In the genomic region with DNA sequence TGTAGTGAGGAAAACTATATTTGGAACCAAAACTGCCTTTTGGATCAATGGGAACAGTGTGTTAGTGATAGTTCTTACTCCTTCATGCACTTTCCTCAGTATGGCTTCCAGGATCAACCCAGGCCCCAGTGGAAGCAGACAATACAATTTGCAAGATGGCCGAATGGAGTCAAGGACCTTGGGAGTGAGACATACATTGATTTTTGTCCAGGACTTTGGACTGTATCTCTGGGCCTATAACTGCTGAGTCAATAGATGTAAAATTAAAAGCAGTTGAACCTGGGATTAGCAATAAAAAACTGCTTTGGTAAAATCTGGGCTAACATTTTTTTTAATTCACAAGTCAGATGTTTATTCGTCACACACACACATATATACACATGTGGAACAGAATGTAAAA, we compare ENCODE assay signal across 10 cellular contexts. TPM values are rescaled to one million over a fixed set of nuclear protein-coding genes. Genes with fewer than 3 reads are reported as not detected.
DNase-seq lines count a peak whose midpoint lies in the region; ATAC-seq and TF ChIP-seq lines count a peak whose summit lies in the region.
"Had no signal": no experiment of that assay in that cellular context is flagged by ENCODE, and none has a peak within 500 bp of the region (broad histone marks: within the 10 kb centered on the region; RNA-seq: fewer than 3 reads in every experiment).

No MANE protein-coding gene starts in this region.

- H2AFZ ChIP-seq in neuron (ENCODE audit: low read depth, low read length) = no peak overlapping the region
- H2AFZ ChIP-seq in trophoblast cell (ENCODE audit: insufficient read depth, low read length, poor library complexity) = no peak overlapping the region

- no peak overlapping the region for H3K27ac ChIP-seq in CD4-positive, alpha-beta memory T cell (ENCODE audit: low read depth, low read length)
- H3K27ac ChIP-seq in effector memory CD4-positive, alpha-beta T cell (ENCODE audit: insufficient read depth, low read length, poor library complexity, severe bottlenecking) = no peak overlapping the region
- H3K27ac ChIP-seq in trophoblast cell (ENCODE audit: low read depth, low read length) = no peak overlapping the region

- no CpG with 5 or more reads among the region's 2 CpGs for WGBS in trophoblast cell (ENCODE audit: extremely low coverage, insufficient coverage, insufficient read length)

- no peak overlapping the region for H4K12ac ChIP-seq in trophoblast cell (ENCODE audit: low read depth, low read length)

- no peak overlapping the region for H3K4ac ChIP-seq in trophoblast cell (ENCODE audit: low read depth, low read length)

- no peak overlapping the region for H3K4me2 ChIP-seq in trophoblast cell (ENCODE audit: low read length)

- H3K23ac ChIP-seq in trophoblast cell (ENCODE audit: low read length) = no peak overlapping the region

- H3K4me1 ChIP-seq in CD4-positive, alpha-beta memory T cell (ENCODE audit: insufficient read depth, low read length) = no peaks in the 10 kb centered on the region
- H3K4me1 ChIP-seq in neuron (ENCODE audit: insufficient read depth, low read length) = peaks cover 22% of the 10 kb centered on the region
- H3K4me1 ChIP-seq in effector memory CD4-positive, alpha-beta T cell (ENCODE audit: control insufficient read depth, insufficient read depth, low read length, poor library complexity, severe bottlenecking) = no peaks in the 10 kb centered on the region
- peaks cover 3 to 10% of the 10 kb centered on the region in 2 experiments for H3K4me1 ChIP-seq in trophoblast cell (ENCODE audit: control insufficient read depth in 1 of 2, insufficient read depth in 2 of 2, low read length in 2 of 2)

- H3K79me1 ChIP-seq in trophoblast cell (ENCODE audit: low read length) = no peaks in the 10 kb centered on the region

- no peak for ATAC-seq in GM18909 (IDR thresholded peaks at IDR 0.05; ENCODE audit: poor library complexity, unreplicated experiment)
- ATAC-seq: stimulated activated effector memory CD8-positive, alpha-beta T cell treated with anti-CD3 and anti-CD28 coated beads, Interleukin-12 subunit alpha, Interleukin-12 subunit beta, amount 100 ng/mL, for 72 hours had no signal

- H3K36me3 ChIP-seq in CD4-positive, alpha-beta memory T cell (ENCODE audit: insufficient read depth, low read length) = no peaks in the 10 kb centered on the region
- H3K36me3 ChIP-seq in neuron (ENCODE audit: insufficient read depth, low read length) (peaks cover 32% of the 10 kb centered on the region), trophoblast cell (ENCODE audit: control insufficient read depth in 1 of 2, insufficient read depth in 2 of 2, low read length in 2 of 2) (no peaks in the 10 kb centered on the region)
- no peaks in the 10 kb centered on the region for H3K36me3 ChIP-seq in effector memory CD4-positive, alpha-beta T cell (ENCODE audit: control insufficient read depth, insufficient read depth, low read length)

- no peak overlapping the region for H3K4me3 ChIP-seq in CD4-positive, alpha-beta memory T cell (ENCODE audit: low read length in 2 of 2)
- peak overlapping the region; percentile 92 for H3K4me3 ChIP-seq in epithelial cell of proximal tubule (ENCODE audit: low read depth, low read length)
- peak overlapping the region; percentile 96 for H3K4me3 ChIP-seq in neuron (ENCODE audit: low read length)
- H3K4me3 ChIP-seq in effector memory CD4-positive, alpha-beta T cell (ENCODE audit: insufficient read depth, low read depth, low read length, poor library complexity, severe bottlenecking) = no peak overlapping the region
- H3K4me3 ChIP-seq in trophoblast cell (ENCODE audit: low read depth, low read length) = no peak overlapping the region

- no peaks in the 10 kb centered on the region for H3K36me3 Mint-ChIP-seq in CD4-positive, alpha-beta memory T cell
- H3K36me3 Mint-ChIP-seq in IgD-negative memory B cell = peaks cover 3% of the 10 kb centered on the region
- H3K36me3 Mint-ChIP-seq: stimulated activated effector memory CD8-positive, alpha-beta T cell treated with anti-CD3 and anti-CD28 coated beads, Interleukin-12 subunit alpha, Interleukin-12 subunit beta, amount 100 ng/mL, for 72 hours had no signal

- no peak overlapping the region for H3K18ac ChIP-seq in trophoblast cell (ENCODE audit: low read length)

- H3K9ac ChIP-seq in trophoblast cell (ENCODE audit: low read length) = no peak overlapping the region

- H4K8ac ChIP-seq in trophoblast cell (ENCODE audit: low read depth, low read length) = no peak overlapping the region

- CTCF ChIA-PET in CD4-positive, alpha-beta memory T cell (lab: Charles Lee; ENCODE audit: partially characterized antibody) = no interaction called here

- no peaks in the 10 kb centered on the region for H3K9me3 ChIP-seq in CD4-positive, alpha-beta memory T cell (ENCODE audit: control insufficient read depth in 1 of 2, low read length in 2 of 2)
- H3K9me3 ChIP-seq in neuron (ENCODE audit: low read length) (no peaks in the 10 kb centered on the region), trophoblast cell (ENCODE audit: insufficient read depth, low read depth, low read length) (no peaks in the 10 kb centered on the region)
- H3K9me3 ChIP-seq in effector memory CD4-positive, alpha-beta T cell (ENCODE audit: control insufficient read depth, low read length) = no peaks in the 10 kb centered on the region

- H3K9me3 Mint-ChIP-seq in CD4-positive, alpha-beta memory T cell = peaks cover 0 to 6% (median under 1%) of the 10 kb centered on the region in 8 donors
- peaks cover 0 to 1% (median 0%) of the 10 kb centered on the region in 3 donors for H3K9me3 Mint-ChIP-seq in IgD-negative memory B cell

- H3K27me3 Mint-ChIP-seq in CD4-positive, alpha-beta memory T cell = peaks cover 4 to 5% of the 10 kb centered on the region in 2 donors
- H3K27me3 Mint-ChIP-seq in IgD-negative memory B cell = peaks cover 12% of the 10 kb centered on the region

- POLR2A ChIA-PET in CD4-positive, alpha-beta memory T cell (lab: Charles Lee; ENCODE audit: partially characterized antibody) = no interaction called here

- TF ChIP-seq CTCF in epithelial cell of proximal tubule (conservative IDR thresholded peaks at IDR 0.05; ENCODE audit: low read depth, low read length) = no peak

- H4K91ac ChIP-seq in trophoblast cell (ENCODE audit: low read depth, low read length) = no peak overlapping the region

- H2AK5ac ChIP-seq in trophoblast cell (ENCODE audit: low read length) = no peak overlapping the region

- peaks cover 7 to 32% (median 15%) of the 10 kb centered on the region in 4 donors for H3K4me1 Mint-ChIP-seq in CD4-positive, alpha-beta memory T cell
- peaks cover 0 to 19% (median 0%) of the 10 kb centered on the region in 3 donors for H3K4me1 Mint-ChIP-seq in IgD-negative memory B cell

- H3K27ac Mint-ChIP-seq in CD4-positive, alpha-beta memory T cell = peak overlapping the region in 1 of 7 donors; percentile 70
- H3K27ac Mint-ChIP-seq in IgD-negative memory B cell = no peak overlapping the region
- H3K27ac Mint-ChIP-seq: stimulated activated effector memory CD8-positive, alpha-beta T cell treated with anti-CD3 and anti-CD28 coated beads, Interleukin-12 subunit alpha, Interleukin-12 subunit beta, amount 100 ng/mL, for 72 hours had no signal

- no peak overlapping the region for H2BK12ac ChIP-seq in trophoblast cell (ENCODE audit: low read length)

- no peak for DNase-seq in CD4-positive, alpha-beta memory T cell
- no peak for DNase-seq in epithelial cell of proximal tubule (ENCODE audit: low read depth)
- no peak for DNase-seq in LoVo (ENCODE audit: low spot score)
- DNase-seq in effector memory CD4-positive, alpha-beta T cell = no peak
- no peak for DNase-seq in trophoblast cell
- DNase-seq: NCI-H1092 had no signal

- intact Hi-C loops in CD4-positive, alpha-beta memory T cell (cut with micrococcal nuclease) = no loop called here

- peak overlapping the region in 6 of 8 donors; percentile 18 to 82 (median 54) for H3K4me3 Mint-ChIP-seq in CD4-positive, alpha-beta memory T cell
- peak overlapping the region in 3 of 4 donors; percentile 8 to 48 (median 21) for H3K4me3 Mint-ChIP-seq in IgD-negative memory B cell
- H3K4me3 Mint-ChIP-seq: stimulated activated effector memory CD8-positive, alpha-beta T cell treated with anti-CD3 and anti-CD28 coated beads, Interleukin-12 subunit alpha, Interleukin-12 subunit beta, amount 100 ng/mL, for 72 hours had no signal

- H2BK120ac ChIP-seq in trophoblast cell (ENCODE audit: insufficient read depth, low read length, poor library complexity) = no peak overlapping the region

- no peaks in the 10 kb centered on the region for H3K27me3 ChIP-seq in CD4-positive, alpha-beta memory T cell (ENCODE audit: insufficient read depth, low read length)
- H3K27me3 ChIP-seq in neuron (ENCODE audit: insufficient read depth, low read length) (no peaks in the 10 kb centered on the region), trophoblast cell (ENCODE audit: insufficient read depth, low read length) (peaks cover 9% of the 10 kb centered on the region)
- H3K27me3 ChIP-seq in effector memory CD4-positive, alpha-beta T cell (replicated peaks; ENCODE audit: control insufficient read depth, insufficient read depth, low read length, poor library complexity, severe bottlenecking) = no peaks in the 10 kb centered on the region

- no peak overlapping the region for H3K14ac ChIP-seq in trophoblast cell (ENCODE audit: low read length)

- H3K79me2 ChIP-seq in trophoblast cell (ENCODE audit: control insufficient read depth, insufficient read depth, low read length, poor library complexity) = no peaks in the 10 kb centered on the region

- no peak overlapping the region for H2BK5ac ChIP-seq in trophoblast cell (ENCODE audit: low read depth, low read length, poor library complexity)

RNA-seq across cellular contexts. Expression of a gene that starts 1.8 kb away (rescaled TPM):
- under 1 TPM; 0.76 to 0.83 TPM for total RNA-seq in CD4-positive, alpha-beta memory T cell
- polyA plus RNA-seq in CD4-positive, alpha-beta memory T cell = 1 to 10 TPM in 1 of 2 donors, under 1 TPM in 1; 0.83 to 1.5 TPM
- polyA plus RNA-seq in IgD-negative memory B cell = 0.90 TPM
- total RNA-seq in epithelial cell of proximal tubule = 2.0 and 18.3 TPM in 2 replicates
- 0.72 and 0.94 TPM in 2 replicates for polyA plus RNA-seq in trophoblast cell (2013)

Comparison
In these comparisons a context has a peak if more than half of its experiments do, and no peak if none do; other contexts are left out.
1. H3K4me3 ChIP-seq: peak in epithelial cell of proximal tubule (single experiment) and neuron (single experiment); none in CD4-positive, alpha-beta memory T cell (0 of 2), effector memory CD4-positive, alpha-beta T cell (single experiment) and trophoblast cell (single experiment).